In genomic region chr6:89979473-89980119, GRCh38 we compare ENCODE assay signal across 1 cellular context.
TF ChIP-seq lines count a peak whose summit lies in the region.

No MANE protein-coding gene starts in this region.

TF ChIP-seq in IMR-90, 13 proteins besides CTCF, POLR2A, EP300 and RAD21:
- TF ChIP-seq NFE2L2 (IDR thresholded peaks at IDR 0.05; ENCODE audit: low read depth, low read length) (no peak), MAZ (IDR thresholded peaks at IDR 0.05; ENCODE audit: borderline replicate concordance, low read depth, low read length) (no peak), ELK1 (IDR thresholded peaks at IDR 0.05; ENCODE audit: borderline replicate concordance, low read depth, low read length) (no peak), BHLHE40 (IDR thresholded peaks at IDR 0.05; ENCODE audit: low read depth, low read length) (no peak), FOS (IDR thresholded peaks at IDR 0.05; ENCODE audit: low read depth, low read length) (no peak), CHD1 (IDR thresholded peaks at IDR 0.05; ENCODE audit: low read depth, low read length) (no peak), USF2 (IDR thresholded peaks at IDR 0.05; ENCODE audit: low read depth, low read length) (no peak), MAFK (IDR thresholded peaks at IDR 0.05; ENCODE audit: low read depth, low read length) (no peak), RFX5 (IDR thresholded peaks at IDR 0.05; ENCODE audit: low read depth, low read length) (no peak), RCOR1 (IDR thresholded peaks at IDR 0.05; ENCODE audit: insufficient replicate concordance, low read length) (no peak), CEBPB (IDR thresholded peaks at IDR 0.05; ENCODE audit: low read depth, low read length) (no peak), MXI1 (IDR thresholded peaks at IDR 0.05; ENCODE audit: borderline replicate concordance, low read depth, low read length) (no peak), SMC3 (IDR thresholded peaks at IDR 0.05; ENCODE audit: low read depth, low read length) (no peak)
TF ChIP-seq in IMR-90: peak in this region for 0.
